16 cellular contexts compared by ENCODE assay signal in the genomic region with DNA sequence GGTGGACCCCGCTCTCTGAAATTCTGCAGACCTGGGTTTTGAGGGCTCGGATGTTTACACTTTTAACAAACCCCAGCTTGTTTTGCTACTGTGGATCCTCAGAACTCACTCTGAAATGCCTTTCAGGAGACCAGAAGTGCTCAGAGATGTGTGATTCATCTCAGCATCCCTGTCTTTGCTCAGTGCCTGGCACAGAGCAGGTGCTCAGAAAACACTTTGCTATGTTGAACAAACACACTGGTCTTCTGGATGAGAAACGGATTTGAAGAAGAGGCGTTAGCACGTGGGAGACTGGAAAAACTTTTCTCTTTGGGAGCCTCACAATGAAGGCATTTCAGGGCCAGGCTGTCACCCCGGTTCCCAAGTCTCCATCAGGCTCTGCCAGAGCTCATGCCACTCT. TPM values are rescaled to one million over a fixed set of nuclear protein-coding genes. Genes with fewer than 3 reads are reported as not detected.
DNase-seq lines count a peak whose midpoint lies in the region; ATAC-seq and TF ChIP-seq lines count a peak whose summit lies in the region.
"Had no signal": no experiment of that assay in that cellular context is flagged by ENCODE, and none has a peak within 500 bp of the region (broad histone marks: within the 10 kb centered on the region; RNA-seq: fewer than 3 reads in every experiment).

No MANE protein-coding gene starts in this region.

- no peak overlapping the region for H3K4me3 Mint-ChIP-seq in activated CD4-positive, alpha-beta T cell treated with anti-CD3 and anti-CD28 coated beads, Interleukin-2, amount 10 ng/mL, durations not matched to agents 7 days and 5 days
- no peak overlapping the region for H3K4me3 Mint-ChIP-seq in immature natural killer cell
- H3K4me3 Mint-ChIP-seq: CD4-positive, CD25-positive, alpha-beta regulatory T cell had no signal

- H3K4me1 Mint-ChIP-seq in activated CD4-positive, alpha-beta T cell treated with anti-CD3 and anti-CD28 coated beads, Interleukin-2, amount 10 ng/mL, durations not matched to agents 7 days and 5 days, result peaks cover 39% of the 10 kb centered on the region
- peaks cover 33 to 38% of the 10 kb centered on the region in 2 donors for H3K4me1 Mint-ChIP-seq in immature natural killer cell

- H3K4me3 ChIP-seq in SK-N-MC, result no peak overlapping the region

- DNase-seq in activated CD4-positive, alpha-beta T cell treated with anti-CD3 and anti-CD28 coated beads, Interleukin-2, amount 10 ng/mL, durations not matched to agents 7 days and 5 days, result no peak
- DNase-seq in activated CD4-positive, alpha-beta T cell treated with anti-CD3 and anti-CD28 coated beads for 1 hour, result no peak
- DNase-seq in SK-N-MC (ENCODE audit: low read depth, low spot score) (no peak), immature natural killer cell (no peak), GM10248 (ENCODE audit: extremely low spot score) (no peak), CD1c-positive myeloid dendritic cell (ENCODE audit: extremely low spot score) (no peak), caudate nucleus (lab: John Stamatoyannopoulos, UW) (no peak)
- DNase-seq: CD4-positive, CD25-positive, alpha-beta regulatory T cell; KBM-7; NCI-H1417 treated with DMSO at 0.1 percent for 48 hours; NCI-H2029; NCI-H2171 treated with DMSO at 0.1 percent for 48 hours; NCI-H446 treated with DMSO at 0.1 percent for 48 hours; NCI-H774; RPMI8226 had no signal

- CTCF ChIA-PET in activated CD4-positive, alpha-beta T cell treated with anti-CD3 and anti-CD28 coated beads, Interleukin-2, amount 10 ng/mL, durations not matched to agents 7 days and 5 days (lab: Charles Lee), result interaction anchor here (1.4 kb wide), 1 partner anchor 17 kb away, joined by 4 read pairs; no protein-coding TSS in a partner anchor
- CTCF ChIA-PET in GM10248 (lab: Yijun Ruan, JAX), result interaction anchor here (1.5 to 2.4 kb wide), 2 partner anchors 10 to 52 kb away, joined by 6 read pairs; no protein-coding TSS in a partner anchor

- no peak overlapping the region for H3K9ac ChIP-seq in SK-N-MC (ENCODE audit: insufficient read length)

- H3K27ac ChIP-seq in SK-N-MC (peak overlapping the region; percentile 67), caudate nucleus (ENCODE audit: low read depth, low read length) (no peak overlapping the region)

- no peak for TF ChIP-seq CTCF in GM10248 (IDR thresholded peaks at IDR 0.05; ENCODE audit: control extremely low read depth, extremely low read depth, low read depth, missing control alignments)

- H3K27ac Mint-ChIP-seq in activated CD4-positive, alpha-beta T cell treated with anti-CD3 and anti-CD28 coated beads, Interleukin-2, amount 10 ng/mL, durations not matched to agents 7 days and 5 days, result peak overlapping the region; percentile 46
- H3K27ac Mint-ChIP-seq in immature natural killer cell, result peak overlapping the region in 5 of 6 donors; percentile 23 to 84 (median 57)

- H3K9me3 ChIP-seq in SK-N-MC (ENCODE audit: low read depth, low read length), result no peaks in the 10 kb centered on the region

- peaks cover 12% of the 10 kb centered on the region; the same call in 1 of the 2 replicates for H3K36me3 ChIP-seq in SK-N-MC (ENCODE audit: insufficient read depth, low read length)

- H3K36me3 Mint-ChIP-seq in activated CD4-positive, alpha-beta T cell treated with anti-CD3 and anti-CD28 coated beads, Interleukin-2, amount 10 ng/mL, durations not matched to agents 7 days and 5 days (ENCODE audit: low read depth), result no peaks in the 10 kb centered on the region
- no peaks in the 10 kb centered on the region for H3K36me3 Mint-ChIP-seq in immature natural killer cell
- H3K36me3 Mint-ChIP-seq: CD4-positive, CD25-positive, alpha-beta regulatory T cell had no signal

- H3K9me3 Mint-ChIP-seq in activated CD4-positive, alpha-beta T cell treated with anti-CD3 and anti-CD28 coated beads, Interleukin-2, amount 10 ng/mL, durations not matched to agents 7 days and 5 days, result no peaks in the 10 kb centered on the region
- H3K9me3 Mint-ChIP-seq in immature natural killer cell, result no peaks in the 10 kb centered on the region
- H3K9me3 Mint-ChIP-seq: CD4-positive, CD25-positive, alpha-beta regulatory T cell had no signal

- POLR2A ChIA-PET in activated CD4-positive, alpha-beta T cell treated with anti-CD3 and anti-CD28 coated beads, Interleukin-2, amount 10 ng/mL, durations not matched to agents 7 days and 5 days (lab: Charles Lee), result no interaction called here
- POLR2A ChIA-PET in GM10248 (lab: Yijun Ruan, JAX), result no interaction called here

- ATAC-seq in GM19455 (IDR thresholded peaks at IDR 0.05; ENCODE audit: unreplicated experiment), result no peak

- no peaks in the 10 kb centered on the region for H3K27me3 Mint-ChIP-seq in activated CD4-positive, alpha-beta T cell treated with anti-CD3 and anti-CD28 coated beads, Interleukin-2, amount 10 ng/mL, durations not matched to agents 7 days and 5 days
- peaks cover 0 to 6% (median 0%) of the 10 kb centered on the region in 3 donors for H3K27me3 Mint-ChIP-seq in immature natural killer cell (ENCODE audit: low read depth in 3 of 3)

RNA-seq across cellular contexts. Expression of a gene that starts 53.3 kb away (rescaled TPM):
- 10 to 100 TPM; 11.9 to 12.7 TPM for total RNA-seq in activated CD4-positive, alpha-beta T cell treated with anti-CD3 and anti-CD28 coated beads, Interleukin-2, amount 10 ng/mL, durations not matched to agents 7 days and 5 days
- polyA plus RNA-seq in immature natural killer cell, result under 1 TPM in 2 of 3 donors, not detected in 1; 0.07 to 0.43 TPM
